Comparison of ENCODE assay signal across 12 cellular contexts in the genomic region with DNA sequence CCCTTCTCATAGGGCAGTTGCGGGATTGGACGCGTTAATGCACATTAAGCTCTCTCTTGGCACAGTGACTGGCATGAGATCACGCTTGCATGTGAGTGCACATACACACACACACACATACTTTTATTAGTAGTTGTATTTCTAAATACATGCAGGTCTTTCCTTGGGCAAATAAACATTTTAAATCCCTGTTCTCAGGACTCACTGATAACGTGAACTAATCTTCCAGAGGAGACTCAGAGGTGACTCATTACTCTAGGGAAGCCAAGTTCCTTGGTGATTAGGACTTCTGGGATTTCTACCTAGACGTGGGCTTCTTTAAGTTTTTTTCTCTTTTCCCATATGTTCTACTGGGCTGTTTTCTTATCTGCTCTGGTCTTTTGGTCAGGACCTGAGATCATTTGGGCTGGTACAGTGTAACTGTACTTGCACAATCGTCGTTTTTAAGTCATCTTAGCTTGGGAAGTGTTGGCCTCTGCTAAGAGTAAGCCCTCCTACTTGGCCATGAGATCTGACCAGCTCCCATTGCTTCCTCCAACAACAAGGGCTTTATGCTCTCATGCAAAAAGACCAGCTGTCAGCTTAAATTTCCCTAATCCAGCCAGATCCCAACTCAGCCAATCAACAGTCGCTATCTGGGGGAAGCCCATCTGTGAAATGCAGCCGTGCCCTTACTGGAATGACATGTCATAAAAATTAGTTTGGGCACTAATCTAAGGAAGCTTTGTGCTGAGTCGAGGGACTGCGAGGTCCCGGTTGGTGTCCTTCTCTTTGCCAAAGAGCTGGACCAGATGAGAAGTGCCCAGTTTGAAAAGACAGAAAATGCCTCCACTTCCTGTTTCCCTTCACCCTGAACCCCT.
DNase-seq lines count a peak whose midpoint lies in the region; TF ChIP-seq lines count a peak whose summit lies in the region.
"Had no signal": no experiment of that assay in that cellular context is flagged by ENCODE, and none has a peak within 500 bp of the region (broad histone marks: within the 10 kb centered on the region; RNA-seq: fewer than 3 reads in every experiment).

No MANE protein-coding gene starts in this region.

- H3K27me3 Mint-ChIP-seq in activated naive CD4-positive, alpha-beta T cell treated with anti-CD3 and anti-CD28 coated beads for 36 hours (ENCODE audit: low read depth) = no peaks in the 10 kb centered on the region

- no peaks in the 10 kb centered on the region for H3K79me2 ChIP-seq in mesendoderm (ENCODE audit: control insufficient read depth, insufficient read depth, low read length)

- H3K4me3 ChIP-seq in AG09309 (ENCODE audit: control insufficient read depth, low read depth, low read length) (no peak overlapping the region), mesendoderm (ENCODE audit: low read length) (no peak overlapping the region), transverse colon (no peak overlapping the region), testis (no peak overlapping the region)
- H3K4me3 ChIP-seq: cardiac muscle cell had no signal

- H3K9me3 Mint-ChIP-seq in activated naive CD4-positive, alpha-beta T cell treated with anti-CD3 and anti-CD28 coated beads for 36 hours = no peaks in the 10 kb centered on the region

- H4K5ac ChIP-seq in mesendoderm (ENCODE audit: low read length) = no peak overlapping the region

- H3K4me2 ChIP-seq in mesendoderm (ENCODE audit: low read length) = no peak overlapping the region

- no peak for TF ChIP-seq POLR2A in transverse colon (IDR thresholded peaks at IDR 0.05)
- TF ChIP-seq POLR2A in testis (IDR thresholded peaks at IDR 0.05) = no peak

- no peak overlapping the region for H3K56ac ChIP-seq in mesendoderm (ENCODE audit: low read length)

- H3K23ac ChIP-seq in mesendoderm (ENCODE audit: low read length) = no peak overlapping the region

- H4K8ac ChIP-seq in mesendoderm (ENCODE audit: low read depth, low read length) = no peak overlapping the region

- H3K4me1 ChIP-seq in mesendoderm (ENCODE audit: control insufficient read depth, low read depth, low read length) (no peaks in the 10 kb centered on the region), transverse colon (peaks cover 0 to 3% (median 0%) of the 10 kb centered on the region in 4 donors), testis (no peaks in the 10 kb centered on the region)

- no peak for TF ChIP-seq EP300 in transverse colon (IDR thresholded peaks at IDR 0.05; ENCODE audit: low read depth)

- H2BK15ac ChIP-seq in mesendoderm (replicated peaks; ENCODE audit: low read depth) = no peak overlapping the region

- H2BK120ac ChIP-seq in mesendoderm (ENCODE audit: low read depth, low read length) = no peak overlapping the region

- no peak overlapping the region for H3K18ac ChIP-seq in mesendoderm (ENCODE audit: low read length)

- H3K27ac ChIP-seq in mesendoderm (ENCODE audit: low read depth, low read length) (no peak overlapping the region), transverse colon (no peak overlapping the region), testis (no peak overlapping the region)
- H3K27ac ChIP-seq: cardiac muscle cell, VCaP had no signal

- in situ Hi-C loops in transverse colon (cut with MboI; ENCODE audit: low pct_ligation_motif_present in 1 of 4, low pct_unique_long_range_greater_than_20kb in 1 of 4, low sequenced_read_pairs in 3 of 4) = no loop called here

- H3K36me3 ChIP-seq in mesendoderm (ENCODE audit: control insufficient read depth, insufficient read depth, low read length) = no peaks in the 10 kb centered on the region
- H3K36me3 ChIP-seq in transverse colon = no peaks in the 10 kb centered on the region
- H3K36me3 ChIP-seq in testis (ENCODE audit: low read depth, missing control alignments) = no peaks in the 10 kb centered on the region
- H3K36me3 ChIP-seq: cardiac muscle cell had no signal

- H3K27me3 ChIP-seq in mesendoderm (ENCODE audit: insufficient read depth, low read length, poor library complexity) (no peaks in the 10 kb centered on the region), transverse colon (no peaks in the 10 kb centered on the region), testis (no peaks in the 10 kb centered on the region)
- H3K27me3 ChIP-seq: cardiac muscle cell had no signal

- no peaks in the 10 kb centered on the region for H3K79me1 ChIP-seq in mesendoderm (ENCODE audit: low read length)

- WGBS in mesendoderm (ENCODE audit: extremely low coverage, insufficient coverage, low lambda C conversion rate) = no CpG with 5 or more reads among the region's 13 CpGs
- 68 to 71% methylated on average over 6 to 13 of the region's 13 CpGs for whole genome bisulfite sequencing in transverse colon (ENCODE audit: low coverage in 1 of 2), 2 donors
- WGBS in testis, 2 donors = 57 to 63% methylated on average over 13 of the region's 13 CpGs

- no peaks in the 10 kb centered on the region for H3K36me3 Mint-ChIP-seq in activated naive CD4-positive, alpha-beta T cell treated with anti-CD3 and anti-CD28 coated beads for 36 hours (ENCODE audit: low read depth)

- peaks cover 6% of the 10 kb centered on the region for H3K4me1 Mint-ChIP-seq in activated naive CD4-positive, alpha-beta T cell treated with anti-CD3 and anti-CD28 coated beads for 36 hours (ENCODE audit: low read depth)

- intact Hi-C loops in transverse colon (cut with DNase I; ENCODE audit: low total_unique reads) = no loop called here
- intact Hi-C loops in activated naive CD4-positive, alpha-beta T cell treated with anti-CD3 and anti-CD28 coated beads for 36 hours (cut with micrococcal nuclease) = no loop called here
- intact Hi-C loops in testis (cut with DNase I; ENCODE audit: low total_unique reads) = no loop called here

- H3K9ac ChIP-seq in mesendoderm (ENCODE audit: low read length) = no peak overlapping the region

- no peak overlapping the region for H3K27ac Mint-ChIP-seq in activated naive CD4-positive, alpha-beta T cell treated with anti-CD3 and anti-CD28 coated beads for 36 hours

- H3K9me3 ChIP-seq in transverse colon (no peaks in the 10 kb centered on the region), testis (no peaks in the 10 kb centered on the region)

- TF ChIP-seq CTCF in AG09309 (IDR thresholded peaks at IDR 0.05; ENCODE audit: control insufficient read depth, insufficient read depth, low read depth, low read length, missing control alignments) = no peak
- TF ChIP-seq CTCF in transverse colon (IDR thresholded peaks at IDR 0.05) = no peak
- TF ChIP-seq CTCF in testis (IDR thresholded peaks at IDR 0.05) = no peak

- no peak overlapping the region for H3K4ac ChIP-seq in mesendoderm (ENCODE audit: low read depth, low read length)

- CTCF ChIA-PET in activated naive CD4-positive, alpha-beta T cell treated with anti-CD3 and anti-CD28 coated beads for 36 hours (lab: Charles Lee) = no interaction called here

- peak; percentile 54 for DNase-seq in AG09309 (ENCODE audit: low read depth)
- DNase-seq in LoVo (ENCODE audit: low spot score) = peak; percentile 81
- peak; percentile 86 for DNase-seq in cerebellar cortex (ENCODE audit: low spot score)
- DNase-seq in mesendoderm = peak; percentile 51
- no peak for DNase-seq in transverse colon
- DNase-seq in activated naive CD4-positive, alpha-beta T cell treated with anti-CD3 and anti-CD28 coated beads for 36 hours = no peak
- DNase-seq in testis = no peak
- no peak for DNase-seq in NCI-H774 (lab: John Stamatoyannopoulos, UW)
- DNase-seq: Calu3, NCI-H2081 had no signal

- no peak overlapping the region for H3K4me3 Mint-ChIP-seq in activated naive CD4-positive, alpha-beta T cell treated with anti-CD3 and anti-CD28 coated beads for 36 hours

- H2BK5ac ChIP-seq in mesendoderm (ENCODE audit: low read length) = no peak overlapping the region

- no peak overlapping the region for H2AK5ac ChIP-seq in mesendoderm (ENCODE audit: low read length)

Comparison
In these comparisons a context has a peak if more than half of its experiments do, and no peak if none do; other contexts are left out.
1. DNase-seq: peak in AG09309 (single experiment), LoVo (single experiment), cerebellar cortex (single experiment) and mesendoderm (single experiment); none in transverse colon (single experiment), activated naive CD4-positive, alpha-beta T cell treated with anti-CD3 and anti-CD28 coated beads for 36 hours (single experiment), testis (single experiment) and NCI-H774 (single experiment).